ENCODE assay signal across 30 cellular contexts in the genomic region with DNA sequence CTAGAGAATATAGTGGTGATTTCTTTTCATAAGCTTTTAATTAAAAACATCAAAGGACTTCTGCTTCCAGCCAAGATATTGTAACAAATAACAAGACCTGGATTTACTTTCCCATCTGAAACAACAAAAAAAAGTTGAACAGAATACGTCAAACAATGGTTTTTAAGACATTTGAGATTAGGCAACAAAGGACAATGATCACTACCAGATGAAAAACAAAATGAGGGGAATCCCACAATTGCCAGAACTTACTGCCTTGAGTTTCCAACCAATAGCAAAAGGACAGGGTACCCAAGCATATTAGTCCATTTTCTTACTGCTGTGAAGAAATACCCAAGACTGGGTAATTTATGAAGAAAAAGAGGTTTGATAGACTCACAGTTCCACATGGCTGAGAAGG.
"Had no signal": no experiment of that assay in that cellular context is flagged by ENCODE, and none has a peak within 500 bp of the region (broad histone marks: within the 10 kb centered on the region; RNA-seq: fewer than 3 reads in every experiment).

No MANE protein-coding gene starts in this region.

- H3K4me1 ChIP-seq: ascending aorta had no signal

- H3K36me3 ChIP-seq: ascending aorta, cardiac muscle cell, MG63, WERI-Rb-1 had no signal

- DNase-seq: activated CD4-positive, alpha-beta T cell treated with anti-CD3 and anti-CD28 coated beads, Interleukin-2, amount 10 ng/mL, durations not matched to agents 24 days and 14 days; activated CD4-positive, alpha-beta T cell treated with anti-CD3 and anti-CD28 coated beads, Interleukin-2, amount 50 U/mL, for 4 hours; activated CD8-positive, alpha-beta T cell treated with anti-CD3 and anti-CD28 coated beads for 36 hours; activated effector memory CD4-positive, alpha-beta T cell treated with anti-CD3 and anti-CD28 coated beads, Interleukin-2, amount 50 U/mL, for 16 hours; activated naive CD4-positive, alpha-beta T cell; activated naive CD4-positive, alpha-beta T cell treated with anti-CD3 and anti-CD28 coated beads, Interleukin-2, amount 50 U/mL, for 16 hours; activated naive CD8-positive, alpha-beta T cell treated with anti-CD3 and anti-CD28 coated beads for 36 hours; activated T-cell treated with anti-CD3 and anti-CD28 coated beads, Interleukin-2, amount 50 U/mL, for 1 hour; activated T-cell treated with anti-CD3 and anti-CD28 coated beads, Interleukin-2, amount 50 U/mL, for 72 hours; amygdala; Kasumi-1; MG63; NCI-H1048; NCI-H1105 treated with DMSO at 0.1 percent for 48 hours; NCI-H1436; NCI-H1694; NCI-H1930; NCI-H2081 treated with DMSO at 0.1 percent for 48 hours; NCI-H226; NCI-H524 treated with DMSO at 0.1 percent for 48 hours; RPMI8226; SHP77 treated with DMSO at 0.1 percent for 48 hours; T-helper 1 cell; T1000; WERI-Rb-1 had no signal

- H3K27me3 ChIP-seq: ascending aorta, cardiac muscle cell, MG63 had no signal

- ATAC-seq: activated CD8-positive, alpha-beta T cell treated with anti-CD3 and anti-CD28 coated beads for 36 hours; activated T-cell treated with anti-CD3 and anti-CD28 coated beads, Interleukin-2, amount 50 U/mL, for 72 hours; activated T-helper 17 cell treated with anti-CD3 and anti-CD28 coated beads, Interleukin-2, amount 50 U/mL, for 72 hours; Panc1; SK-N-SH treated with all-trans-retinoic acid at 6 μM for 48 hours had no signal

- H3K4me3 ChIP-seq: ascending aorta, cardiac muscle cell, MG63 had no signal

- H3K27ac ChIP-seq: ascending aorta, cardiac muscle cell, WERI-Rb-1 had no signal

- H3K9me3 ChIP-seq: MG63 had no signal
